9 cellular contexts compared by ENCODE assay signal in genomic region chr10:131929122-131929845, GRCh38. TPM values are rescaled to one million over a fixed set of nuclear protein-coding genes. Genes with fewer than 3 reads are reported as not detected.
DNase-seq lines count a peak whose midpoint lies in the region; ATAC-seq and TF ChIP-seq lines count a peak whose summit lies in the region.
"Had no signal": no experiment of that assay in that cellular context is flagged by ENCODE, and none has a peak within 500 bp of the region (broad histone marks: within the 10 kb centered on the region; RNA-seq: fewer than 3 reads in every experiment).

No MANE protein-coding gene starts in this region.

- peak overlapping the region in 8 of 12 donors; percentile 16 to 54 (median 41) for H3K27ac ChIP-seq in heart left ventricle
- H3K27ac ChIP-seq in trophoblast cell (ENCODE audit: low read depth, low read length) = no peak overlapping the region
- no peak overlapping the region for H3K27ac ChIP-seq in substantia nigra (ENCODE audit: low read depth, low read length, poor library complexity, severe bottlenecking)

- H2BK12ac ChIP-seq in trophoblast cell (ENCODE audit: low read length) = no peak overlapping the region

- H3K4me3 Mint-ChIP-seq in T-helper 17 cell = peak overlapping the region; percentile 49

- no peak overlapping the region for H2AFZ ChIP-seq in trophoblast cell (ENCODE audit: insufficient read depth, low read length, poor library complexity)

- DNase-seq in GM10248 (ENCODE audit: extremely low spot score) (peak; percentile 44), T-helper 17 cell (no peak), heart left ventricle (no peak), trophoblast cell (peak in 1 of 2 donors; percentile 44), hypothalamus (lab: John Stamatoyannopoulos, UW) (no peak), DMS153 treated with DMSO at 0.1 percent for 48 hours (lab: John Stamatoyannopoulos, UW; ENCODE audit: unreplicated experiment) (no peak), substantia nigra (lab: John Stamatoyannopoulos, UW) (no peak)
- DNase-seq: NCI-H1436 had no signal

- H3K36me3 ChIP-seq in heart left ventricle = peaks cover 0 to 3% (median 0%) of the 10 kb centered on the region in 9 donors
- H3K36me3 ChIP-seq in trophoblast cell (ENCODE audit: control insufficient read depth in 1 of 2, insufficient read depth in 2 of 2, low read length in 2 of 2) = peaks cover 6 to 8% of the 10 kb centered on the region in 2 experiments

- no peak overlapping the region for H3K4me3 ChIP-seq in heart left ventricle
- H3K4me3 ChIP-seq in trophoblast cell (ENCODE audit: low read depth, low read length) = no peak overlapping the region

- H3K36me3 Mint-ChIP-seq in T-helper 17 cell (ENCODE audit: low read depth) = peaks cover 12% of the 10 kb centered on the region

- WGBS in heart left ventricle, 4 donors = 77 to 82% (median 78%) methylated on average over 22 to 23 of the region's 23 CpGs
- no CpG with 5 or more reads among the region's 23 CpGs for WGBS in trophoblast cell (ENCODE audit: extremely low coverage, insufficient coverage, insufficient read length)

- no peak overlapping the region for H4K91ac ChIP-seq in trophoblast cell (ENCODE audit: low read depth, low read length)

- H3K4ac ChIP-seq in trophoblast cell (ENCODE audit: low read depth, low read length) = peak overlapping the region; percentile 66

- H3K4me1 ChIP-seq in heart left ventricle (peaks cover 3 to 85% (median 52%) of the 10 kb centered on the region in 12 donors), trophoblast cell (ENCODE audit: control insufficient read depth in 1 of 2, insufficient read depth in 2 of 2, low read length in 2 of 2) (peaks cover 18 to 23% of the 10 kb centered on the region in 2 experiments)

- peak overlapping the region; percentile 38 for H3K18ac ChIP-seq in trophoblast cell (ENCODE audit: low read length)

- no peak overlapping the region for H2AK5ac ChIP-seq in trophoblast cell (ENCODE audit: low read length)

- H3K4me1 Mint-ChIP-seq in T-helper 17 cell = peaks cover 54% of the 10 kb centered on the region

- H3K79me1 ChIP-seq in trophoblast cell (ENCODE audit: low read length) = no peaks in the 10 kb centered on the region

- H3K27me3 ChIP-seq in heart left ventricle (no peaks in the 10 kb centered on the region), trophoblast cell (ENCODE audit: insufficient read depth, low read length) (no peaks in the 10 kb centered on the region)

- H3K4me2 ChIP-seq in trophoblast cell (ENCODE audit: low read length) = no peak overlapping the region

- POLR2A ChIA-PET in GM10248 (lab: Yijun Ruan, JAX) = no interaction called here

- H3K9me3 ChIP-seq in T-helper 17 cell (ENCODE audit: control insufficient read depth, low read length, poor library complexity, severe bottlenecking) (no peaks in the 10 kb centered on the region), heart left ventricle (peaks cover 0 to 17% (median 3%) of the 10 kb centered on the region in 12 donors), trophoblast cell (ENCODE audit: insufficient read depth, low read depth, low read length) (peaks cover 6% of the 10 kb centered on the region)

- CTCF ChIA-PET in GM10248 (lab: Yijun Ruan, JAX) = interaction anchor here (1.3 to 2.4 kb wide), 4 partner anchors 15 to 94 kb away, joined by 3 to 8 read pairs (median 7); no protein-coding TSS in a partner anchor

- peak overlapping the region; percentile 35 for H4K12ac ChIP-seq in trophoblast cell (ENCODE audit: low read depth, low read length)

- no peaks in the 10 kb centered on the region for H3K27me3 Mint-ChIP-seq in T-helper 17 cell

- H3K79me2 ChIP-seq in trophoblast cell (ENCODE audit: control insufficient read depth, insufficient read depth, low read length, poor library complexity) = peaks cover 28% of the 10 kb centered on the region

- no peak overlapping the region for H2BK120ac ChIP-seq in trophoblast cell (ENCODE audit: insufficient read depth, low read length, poor library complexity)

- peak overlapping the region; percentile 94 for H3K27ac Mint-ChIP-seq in T-helper 17 cell

- no peak for ATAC-seq in T-helper 17 cell
- peak in 3 of 4 donors; percentile 11 to 17 (median 13) for ATAC-seq in heart left ventricle
- ATAC-seq in GM21515 (IDR thresholded peaks at IDR 0.05; ENCODE audit: unreplicated experiment) = no peak

- H2BK5ac ChIP-seq in trophoblast cell (ENCODE audit: low read depth, low read length, poor library complexity) = no peak overlapping the region

- H3K14ac ChIP-seq in trophoblast cell (ENCODE audit: low read length) = no peak overlapping the region

- H3K9ac ChIP-seq in trophoblast cell (ENCODE audit: low read length) = no peak overlapping the region

- TF ChIP-seq CTCF in GM10248 (IDR thresholded peaks at IDR 0.05; ENCODE audit: control extremely low read depth, extremely low read depth, low read depth, missing control alignments) = no peak
- TF ChIP-seq CTCF in heart left ventricle (IDR thresholded peaks at IDR 0.05) = no peak

- H3K23ac ChIP-seq in trophoblast cell (ENCODE audit: low read length) = no peak overlapping the region

- no peak overlapping the region for H4K8ac ChIP-seq in trophoblast cell (ENCODE audit: low read depth, low read length)

- intact Hi-C loops in heart left ventricle (cut with DNase I) = no loop called here

- TF ChIP-seq POLR2A in heart left ventricle (IDR thresholded peaks at IDR 0.05) = no peak

RNA-seq across cellular contexts. Expression of gene PPP2R2D, which starts 28.5 kb away (rescaled TPM):
- total RNA-seq in T-helper 17 cell (10 to 100 TPM; 34.5 to 36.6 TPM), heart left ventricle (10 to 100 TPM; 29.4 to 43.4 (median 37.3) TPM)
- 10 to 100 TPM; 34.4 to 34.9 TPM for polyA plus RNA-seq in heart left ventricle
- polyA plus RNA-seq in trophoblast cell (2013) = 40.4 and 40.5 TPM in 2 replicates

RNA-seq across cellular contexts. Expression of gene BNIP3, which starts 52.4 kb away (rescaled TPM):
- 10 to 100 TPM; 12.7 to 22.0 TPM for total RNA-seq in T-helper 17 cell
- 100 to 1,000 TPM in 8 of 9 donors, 10 to 100 TPM in 1; 97.1 to 711 (median 130) TPM for total RNA-seq in heart left ventricle
- polyA plus RNA-seq in heart left ventricle = 100 to 1,000 TPM in 1 of 2 donors, 10 to 100 TPM in 1; 48.1 to 119 TPM
- polyA plus RNA-seq in trophoblast cell (2013) = 237 and 248 TPM in 2 replicates

Comparison
In these comparisons a context has a peak if more than half of its experiments do, and no peak if none do; other contexts are left out.
1. ATAC-seq: peak in heart left ventricle (3 of 4); none in T-helper 17 cell (single experiment) and GM21515 (single experiment).
2. H3K27ac ChIP-seq: peak in heart left ventricle (8 of 12); none in trophoblast cell (single experiment) and substantia nigra (single experiment).
3. RNA of gene BNIP3, which starts 52.4 kb away (total RNA-seq): 97.1 to 711 TPM in heart left ventricle; 12.7 to 22.0 TPM in T-helper 17 cell; every median in the first group is over 4 times any median in the second.